Comparison of ENCODE assay signal across 24 cellular contexts in genomic region chr13:51246005-51246404, GRCh38. TPM values are rescaled to one million over a fixed set of nuclear protein-coding genes. Genes with fewer than 3 reads are reported as not detected.
A peak's percentile ranks its signal among the peaks of the same experiment; 100 is the strongest.
DNase-seq lines count a peak whose midpoint lies in the region; ATAC-seq and TF ChIP-seq lines count a peak whose summit lies in the region.
"Had no signal": no experiment of that assay in that cellular context is flagged by ENCODE, and none has a peak within 500 bp of the region (broad histone marks: within the 10 kb centered on the region; RNA-seq: fewer than 3 reads in every experiment).

No MANE protein-coding gene starts in this region.

- no peak overlapping the region for H2AFZ ChIP-seq in SK-N-SH (ENCODE audit: low read depth)
- H2AFZ ChIP-seq: parathyroid adenoma, PC-9 had no signal

- no peaks in the 10 kb centered on the region for H3K9me2 ChIP-seq in SK-N-SH

- intact Hi-C loops in CD8-positive, alpha-beta T cell (cut with DNase I, micrococcal nuclease): no loop called here

- H3F3A ChIP-seq in SK-N-SH (replicated peaks; ENCODE audit: insufficient read depth): peaks cover 4% of the 10 kb centered on the region

- no peak overlapping the region for H3K9ac ChIP-seq in SK-N-SH
- H3K9ac ChIP-seq in rectal smooth muscle tissue (ENCODE audit: low read length): no peak overlapping the region
- H3K9ac ChIP-seq: parathyroid adenoma had no signal

- H3K4me2 ChIP-seq in SK-N-SH: no peak overlapping the region
- H3K4me2 ChIP-seq: PC-9 had no signal

- H4K20me1 ChIP-seq in SK-N-SH (ENCODE audit: insufficient read depth): no peaks in the 10 kb centered on the region

- ATAC-seq in CD8-positive, alpha-beta T cell: no peak
- no peak for ATAC-seq in omental fat pad (ENCODE audit: low FRiP score)
- ATAC-seq: activated CD8-positive, alpha-beta memory T cell treated with anti-CD3 and anti-CD28 coated beads, Interleukin-2, amount 10 ng/mL, durations not matched to agents 7 days and 5 days; esophagus mucosa; gastrocnemius medialis; natural killer cell treated with Interleukin-12 subunit alpha and Interleukin-12 subunit beta and Interleukin-15 and Interleukin-18, amount 100 ng/mL, for 72 hours; T-helper 17 cell had no signal

- H3K4me3 ChIP-seq in SK-N-SH (ENCODE audit: low read depth in 2 of 2, low read length in 1 of 2): no peak overlapping the region
- no peak overlapping the region for H3K4me3 ChIP-seq in cardiac muscle cell
- H3K4me3 ChIP-seq in rectal smooth muscle tissue (ENCODE audit: low read length): no peak overlapping the region
- no peak overlapping the region for H3K4me3 ChIP-seq in CD8-positive, alpha-beta T cell (ENCODE audit: low read depth, low read length)
- H3K4me3 ChIP-seq: ascending aorta, gastrocnemius medialis, PC-9, SJSA1, suprapubic skin had no signal

- no peaks in the 10 kb centered on the region for H3K79me2 ChIP-seq in SK-N-SH (ENCODE audit: insufficient read depth)
- H3K79me2 ChIP-seq: parathyroid adenoma had no signal

- H3K36me3 ChIP-seq in SK-N-SH (replicated peaks in 1 of 2; ENCODE audit: control insufficient read depth in 1 of 2, insufficient read depth in 2 of 2, low read length in 1 of 2) (no peaks in the 10 kb centered on the region), cardiac muscle cell (no peaks in the 10 kb centered on the region), rectal smooth muscle tissue (ENCODE audit: control insufficient read depth, insufficient read depth, low read length) (no peaks in the 10 kb centered on the region)
- H3K36me3 ChIP-seq in CD8-positive, alpha-beta T cell (ENCODE audit: insufficient read depth, low read length): no peaks in the 10 kb centered on the region
- H3K36me3 ChIP-seq: ascending aorta, gastrocnemius medialis, SJSA1, suprapubic skin had no signal

- TF ChIP-seq RAD21 in SK-N-SH (IDR thresholded peaks at IDR 0.05; ENCODE audit: low read length): peak; percentile 28

- no peaks in the 10 kb centered on the region for H3K27me3 ChIP-seq in SK-N-SH (ENCODE audit: insufficient read depth)
- H3K27me3 ChIP-seq in cardiac muscle cell: no peaks in the 10 kb centered on the region
- no peaks in the 10 kb centered on the region for H3K27me3 ChIP-seq in rectal smooth muscle tissue (ENCODE audit: control insufficient read depth, insufficient read depth, low read length)
- no peaks in the 10 kb centered on the region for H3K27me3 ChIP-seq in CD8-positive, alpha-beta T cell (ENCODE audit: insufficient read depth, low read length)
- H3K27me3 ChIP-seq: ascending aorta, gastrocnemius medialis had no signal

- H3K36me3 Mint-ChIP-seq in CD8-positive, alpha-beta T cell: no peaks in the 10 kb centered on the region
- H3K36me3 Mint-ChIP-seq: activated CD8-positive, alpha-beta memory T cell treated with anti-CD3 and anti-CD28 coated beads, Interleukin-2, amount 10 ng/mL, durations not matched to agents 7 days and 5 days; activated naive CD4-positive, alpha-beta T cell treated with anti-CD3 and anti-CD28 coated beads, Interleukin-2, amount 50 U/mL, for 24 hours; natural killer cell treated with Interleukin-12 subunit alpha and Interleukin-12 subunit beta and Interleukin-15 and Interleukin-18, amount 100 ng/mL, for 72 hours had no signal

- DNase-seq in NCI-H146 (lab: John Stamatoyannopoulos, UW): peak; percentile 38
- DNase-seq in SK-N-SH: peak; percentile 78
- no peak for DNase-seq in cardiac muscle cell (ENCODE audit: low read depth in 1 of 2, low spot score in 1 of 2)
- no peak for DNase-seq in CD8-positive, alpha-beta T cell
- DNase-seq in amniotic stem cell (lab: John Stamatoyannopoulos, UW): no peak
- DNase-seq in omental fat pad (ENCODE audit: low spot score): no peak
- no peak for DNase-seq in iPS-NIHi11 (ENCODE audit: low spot score)
- DNase-seq: activated CD4-positive, alpha-beta T cell treated with anti-CD3 and anti-CD28 coated beads, Interleukin-2, amount 10 ng/mL, durations not matched to agents 7 days and 5 days; activated CD8-positive, alpha-beta memory T cell treated with anti-CD3 and anti-CD28 coated beads, Interleukin-2, amount 10 ng/mL, durations not matched to agents 7 days and 5 days; effector memory CD4-positive, alpha-beta T cell; gastrocnemius medialis; NCI-H1105; NCI-H82; PC-9; T-helper 17 cell had no signal

- 31% methylated on average over 4 of the region's 4 CpGs for WGBS in SK-N-SH (ENCODE audit: low lambda C conversion rate)

- H3K9me3 Mint-ChIP-seq in CD8-positive, alpha-beta T cell: no peaks in the 10 kb centered on the region
- H3K9me3 Mint-ChIP-seq: activated CD4-positive, alpha-beta T cell treated with anti-CD3 and anti-CD28 coated beads, Interleukin-2, amount 10 ng/mL, durations not matched to agents 7 days and 5 days; activated naive CD4-positive, alpha-beta T cell treated with anti-CD3 and anti-CD28 coated beads, Interleukin-2, amount 50 U/mL, for 24 hours; natural killer cell treated with Interleukin-12 subunit alpha and Interleukin-12 subunit beta and Interleukin-15 and Interleukin-18, amount 100 ng/mL, for 72 hours had no signal

- H3K9me3 ChIP-seq in SK-N-SH: no peaks in the 10 kb centered on the region
- H3K9me3 ChIP-seq in cardiac muscle cell (ENCODE audit: low read depth): no peaks in the 10 kb centered on the region
- no peaks in the 10 kb centered on the region for H3K9me3 ChIP-seq in CD8-positive, alpha-beta T cell (ENCODE audit: low read length)
- H3K9me3 ChIP-seq: ascending aorta, gastrocnemius medialis, SJSA1, suprapubic skin had no signal

- TF ChIP-seq EP300 in SK-N-SH (IDR thresholded peaks at IDR 0.05; ENCODE audit: borderline replicate concordance in 1 of 2, low read depth in 1 of 2, low read length in 1 of 2): peak in 1 of 2 experiments; percentile 88; a peak in 2 of 4 replicates

- TF ChIP-seq CTCF in SK-N-SH (IDR thresholded peaks at IDR 0.05): no peak
- no peak for TF ChIP-seq CTCF in cardiac muscle cell (IDR thresholded peaks at IDR 0.05; ENCODE audit: low read depth, low read length)
- TF ChIP-seq CTCF in CD8-positive, alpha-beta T cell (IDR thresholded peaks at IDR 0.05): no peak
- no peak for TF ChIP-seq CTCF in omental fat pad (IDR thresholded peaks at IDR 0.05)

- H3K27me3 Mint-ChIP-seq in CD8-positive, alpha-beta T cell (ENCODE audit: low read depth): peaks cover 4% of the 10 kb centered on the region
- H3K27me3 Mint-ChIP-seq: activated CD4-positive, alpha-beta T cell treated with anti-CD3 and anti-CD28 coated beads, Interleukin-2, amount 10 ng/mL, durations not matched to agents 7 days and 5 days had no signal

- POLR2A ChIA-PET in SK-N-SH (lab: Yijun Ruan, JAX): interaction anchor here (0.9 kb wide), 2 partner anchors 40 to 207 kb away, joined by 3 to 5 read pairs; no protein-coding TSS in a partner anchor
- POLR2A ChIA-PET in CD8-positive, alpha-beta T cell (lab: Charles Lee): no interaction called here

- H3K27ac Mint-ChIP-seq in CD8-positive, alpha-beta T cell: no peak overlapping the region
- H3K27ac Mint-ChIP-seq: activated CD4-positive, alpha-beta T cell treated with anti-CD3 and anti-CD28 coated beads, Interleukin-2, amount 10 ng/mL, durations not matched to agents 7 days and 5 days; activated CD8-positive, alpha-beta memory T cell treated with anti-CD3 and anti-CD28 coated beads, Interleukin-2, amount 10 ng/mL, durations not matched to agents 7 days and 5 days; activated naive CD4-positive, alpha-beta T cell treated with anti-CD3 and anti-CD28 coated beads, Interleukin-2, amount 50 U/mL, for 24 hours; natural killer cell treated with Interleukin-12 subunit alpha and Interleukin-12 subunit beta and Interleukin-15 and Interleukin-18, amount 100 ng/mL, for 72 hours; T-helper 17 cell had no signal

- no peak overlapping the region for H3K4me3 Mint-ChIP-seq in CD8-positive, alpha-beta T cell
- H3K4me3 Mint-ChIP-seq: activated CD4-positive, alpha-beta T cell treated with anti-CD3 and anti-CD28 coated beads, Interleukin-2, amount 10 ng/mL, durations not matched to agents 7 days and 5 days; activated CD8-positive, alpha-beta memory T cell treated with anti-CD3 and anti-CD28 coated beads, Interleukin-2, amount 10 ng/mL, durations not matched to agents 7 days and 5 days; activated naive CD4-positive, alpha-beta T cell treated with anti-CD3 and anti-CD28 coated beads, Interleukin-2, amount 50 U/mL, for 24 hours; natural killer cell treated with Interleukin-12 subunit alpha and Interleukin-12 subunit beta and Interleukin-15 and Interleukin-18, amount 100 ng/mL, for 72 hours; T-helper 17 cell had no signal

- H3K4me1 Mint-ChIP-seq in CD8-positive, alpha-beta T cell (ENCODE audit: low read depth): no peaks in the 10 kb centered on the region
- H3K4me1 Mint-ChIP-seq: activated CD4-positive, alpha-beta T cell treated with anti-CD3 and anti-CD28 coated beads, Interleukin-2, amount 10 ng/mL, durations not matched to agents 7 days and 5 days; activated CD8-positive, alpha-beta memory T cell treated with anti-CD3 and anti-CD28 coated beads, Interleukin-2, amount 10 ng/mL, durations not matched to agents 7 days and 5 days; activated naive CD4-positive, alpha-beta T cell treated with anti-CD3 and anti-CD28 coated beads, Interleukin-2, amount 50 U/mL, for 24 hours; T-helper 17 cell had no signal

- H3K27ac ChIP-seq in SK-N-SH (ENCODE audit: low read depth in 2 of 2, low read length in 1 of 2) (peak overlapping the region in 1 of 2 experiments; percentile 85; a peak in 2 of 4 replicates), cardiac muscle cell (peak overlapping the region; percentile 66), rectal smooth muscle tissue (ENCODE audit: low read depth, low read length) (peak overlapping the region; percentile 78)
- H3K27ac ChIP-seq in CD8-positive, alpha-beta T cell (ENCODE audit: low read depth, low read length): no peak overlapping the region
- H3K27ac ChIP-seq: ascending aorta, gastrocnemius medialis, HL-60, parathyroid adenoma, PC-9, SJSA1, suprapubic skin had no signal

- H3K4me1 ChIP-seq in SK-N-SH (ENCODE audit: control insufficient read depth in 1 of 2, insufficient read depth in 2 of 2, low read depth in 1 of 2, low read length in 1 of 2) (peaks cover 0 to 30% of the 10 kb centered on the region in 2 experiments; a peak in 2 of 4 replicates), cardiac muscle cell (ENCODE audit: low read depth) (peaks cover 13% of the 10 kb centered on the region), rectal smooth muscle tissue (ENCODE audit: control insufficient read depth, insufficient read depth, low read length) (peaks cover 34% of the 10 kb centered on the region)
- no peaks in the 10 kb centered on the region for H3K4me1 ChIP-seq in CD8-positive, alpha-beta T cell (ENCODE audit: insufficient read depth, low read length)
- H3K4me1 ChIP-seq: gastrocnemius medialis, SJSA1, suprapubic skin had no signal

- CTCF ChIA-PET in SK-N-SH (lab: Yijun Ruan, JAX): interaction anchor here (1.0 to 6.2 kb wide), 12 partner anchors 9 to 552 kb away, joined by 3 to 31 read pairs (median 4); partner anchors contain the start of gene FAM124A
- CTCF ChIA-PET in CD8-positive, alpha-beta T cell (lab: Charles Lee): no interaction called here

RNA-seq across cellular contexts. Expression of gene FAM124A, which starts 23.8 kb away (rescaled TPM):
- polyA plus RNA-seq in SK-N-SH (2012; rRNA removed) (1.5 and 2.0 TPM in 2 replicates), cardiac muscle cell (0.16 TPM in 1 of 2 replicates, not detected in the other)
- polyA plus RNA-seq in SK-N-SH (2012; cell fraction: cytosol; rRNA removed): 1.3 and 1.6 TPM in 2 replicates
- polyA plus RNA-seq in SK-N-SH (2012; cell fraction: nucleus; rRNA removed): 1.0 and 1.5 TPM in 2 replicates
- total RNA-seq in cardiac muscle cell (0.18 and 0.25 TPM in 2 replicates), omental fat pad (10 to 100 TPM in 3 of 4 donors, 1 to 10 TPM in 1; 8.2 to 19.2 (median 13.2) TPM)
- total RNA-seq in CD8-positive, alpha-beta T cell: under 1 TPM in 1 of 2 experiments, not detected in 1; 0.11 TPM
- total RNA-seq: activated CD4-positive, alpha-beta T cell treated with anti-CD3 and anti-CD28 coated beads, Interleukin-2, amount 10 ng/mL, durations not matched to agents 7 days and 5 days; natural killer cell treated with Interleukin-12 subunit alpha and Interleukin-12 subunit beta and Interleukin-15 and Interleukin-18, amount 100 ng/mL, for 72 hours; PC-9 had no signal

Comparison
In these comparisons a context has a peak if more than half of its experiments do, and no peak if none do; other contexts are left out.
1. DNase-seq: peak in NCI-H146 (single experiment) and SK-N-SH (single experiment); none in cardiac muscle cell (0 of 2), CD8-positive, alpha-beta T cell (0 of 7), amniotic stem cell (single experiment), omental fat pad (single experiment) and iPS-NIHi11 (single experiment).